22 cellular contexts compared by ENCODE assay signal in the genomic region with DNA sequence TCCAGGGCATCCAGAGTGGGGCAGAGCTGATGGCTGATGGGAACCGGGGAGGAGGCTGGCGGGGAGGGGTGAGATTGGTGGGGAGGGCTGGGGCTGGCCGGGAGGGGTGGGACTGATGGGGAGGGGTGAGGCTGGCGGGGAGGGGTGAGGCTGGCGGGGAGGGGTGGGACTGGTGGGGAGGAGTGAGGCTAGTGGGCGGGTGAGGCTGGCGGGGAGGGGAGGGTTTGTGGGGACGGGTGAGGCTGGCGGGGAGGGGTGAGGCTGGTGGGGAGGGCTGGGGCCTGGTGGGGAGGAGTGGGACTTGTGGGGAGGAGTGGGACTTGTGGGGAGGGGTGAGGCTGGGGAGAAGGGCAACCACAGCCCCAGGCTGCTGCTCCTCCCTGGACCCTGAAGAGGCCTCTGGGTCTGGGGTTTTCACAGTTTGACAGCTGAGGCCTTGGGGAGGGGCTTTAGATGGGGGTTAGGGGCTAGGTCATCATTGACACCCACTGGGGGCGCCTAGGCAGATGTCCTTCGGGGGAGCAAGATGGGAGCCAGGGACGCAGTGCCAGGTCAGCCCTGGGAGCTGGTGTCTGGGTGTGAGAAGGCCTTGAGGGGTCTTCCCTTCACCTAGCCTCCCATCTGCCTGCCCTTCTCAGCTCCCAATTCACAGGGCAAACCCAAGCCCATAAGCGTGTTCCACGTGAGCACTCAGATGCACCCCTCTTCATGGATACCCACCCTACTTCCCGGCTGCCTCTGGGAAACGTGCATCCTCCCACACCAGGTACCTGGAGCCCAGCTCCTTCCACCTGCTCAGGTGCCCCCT. TPM values are rescaled to one million over a fixed set of nuclear protein-coding genes. Genes with fewer than 3 reads are reported as not detected.
"Had no signal": no experiment of that assay in that cellular context is flagged by ENCODE, and none has a peak within 500 bp of the region (broad histone marks: within the 10 kb centered on the region; RNA-seq: fewer than 3 reads in every experiment).

No MANE protein-coding gene starts in this region.

- H3K36me3 Mint-ChIP-seq: type B pancreatic cell had no signal

- H3K27me3 ChIP-seq: body of pancreas, pancreas had no signal

- H3K36me3 ChIP-seq: esophagus squamous epithelium, pancreas had no signal

- H3K27ac Mint-ChIP-seq: stimulated activated effector memory CD8-positive, alpha-beta T cell treated with anti-CD3 and anti-CD28 coated beads, Interleukin-12 subunit alpha, Interleukin-12 subunit beta, amount 100 ng/mL, for 72 hours; type B pancreatic cell had no signal

- ATAC-seq: activated CD4-positive, CD25-positive, alpha-beta regulatory T cell treated with anti-CD3 and anti-CD28 coated beads, Interleukin-2, amount 50 U/mL, for 24 hours; body of pancreas; left ventricle myocardium superior; pancreas; stimulated activated effector memory CD8-positive, alpha-beta T cell treated with anti-CD3 and anti-CD28 coated beads, Interleukin-12 subunit alpha, Interleukin-12 subunit beta, amount 100 ng/mL, for 72 hours had no signal

- H3K4me3 ChIP-seq: body of pancreas, esophagus squamous epithelium, pancreas had no signal

- FAIRE-seq: endothelial cell of umbilical vein, pancreas, TTC549 had no signal

- DNase-seq: activated CD4-positive, alpha-beta T cell treated with anti-CD3 and anti-CD28 coated beads, Interleukin-2, amount 50 U/mL, for 1 hour; activated naive CD4-positive, alpha-beta T cell treated with anti-CD3 and anti-CD28 coated beads, Interleukin-2, amount 50 U/mL, for 16 hours; activated T-cell treated with anti-CD3 and anti-CD28 coated beads for 4 hours; amniotic stem cell; body of pancreas; central memory CD4-positive, alpha-beta T cell; cortex of kidney; effector CD4-positive, alpha-beta T cell; esophagus squamous epithelium; hypothalamus; kidney glomerular epithelial cell; left ventricle myocardium superior; mesendoderm; SW 1271 had no signal

- H3K4me1 Mint-ChIP-seq: neural crest cell had no signal

- H3K9me3 ChIP-seq: body of pancreas, esophagus squamous epithelium, pancreas had no signal

- H3K4me1 ChIP-seq: body of pancreas, pancreas had no signal

- H3K27ac ChIP-seq: body of pancreas, esophagus squamous epithelium, pancreas had no signal

- H3K4me3 Mint-ChIP-seq: neural crest cell; stimulated activated effector memory CD8-positive, alpha-beta T cell treated with anti-CD3 and anti-CD28 coated beads, Interleukin-12 subunit alpha, Interleukin-12 subunit beta, amount 100 ng/mL, for 72 hours; type B pancreatic cell had no signal

RNA-seq across cellular contexts. Expression of a gene that starts 26.7 kb away (rescaled TPM):
- total RNA-seq: fibroblast of villous mesenchyme had no signal
- polyA plus RNA-seq: endothelial cell of umbilical vein had no signal
